25 cellular contexts compared by ENCODE assay signal in genomic region chr3:31184257-31185003, GRCh38.
DNase-seq lines count a peak whose midpoint lies in the region; ATAC-seq and TF ChIP-seq lines count a peak whose summit lies in the region.
"Had no signal": no experiment of that assay in that cellular context is flagged by ENCODE, and none has a peak within 500 bp of the region (broad histone marks: within the 10 kb centered on the region; RNA-seq: fewer than 3 reads in every experiment).

No MANE protein-coding gene starts in this region.

- H3K36me3 ChIP-seq in right atrium auricular region (no peaks in the 10 kb centered on the region), osteoblast (ENCODE audit: insufficient read depth, low read length) (no peaks in the 10 kb centered on the region), smooth muscle cell (ENCODE audit: low read depth) (no peaks in the 10 kb centered on the region)
- H3K36me3 ChIP-seq: SJCRH30 had no signal

- no peaks in the 10 kb centered on the region for H4K20me1 ChIP-seq in osteoblast (ENCODE audit: insufficient read depth, low read length)
- H4K20me1 ChIP-seq in smooth muscle cell (ENCODE audit: low read depth) = no peaks in the 10 kb centered on the region

- in situ Hi-C loops in astrocyte of the spinal cord (cut with HindIII; ENCODE audit: low sequenced_read_pairs) = no loop called here

- H3K4me1 ChIP-seq in right atrium auricular region (no peaks in the 10 kb centered on the region), osteoblast (ENCODE audit: insufficient read depth, low read length) (no peaks in the 10 kb centered on the region), smooth muscle cell (ENCODE audit: low read depth) (no peaks in the 10 kb centered on the region)
- H3K4me1 ChIP-seq: SJCRH30 had no signal

- H3K4me3 ChIP-seq in right atrium auricular region (no peak overlapping the region), astrocyte of the spinal cord (ENCODE audit: low read depth, low read length) (no peak overlapping the region), osteoblast (ENCODE audit: insufficient read depth, low read length) (no peak overlapping the region), smooth muscle cell (no peak overlapping the region)
- H3K4me3 ChIP-seq: GM23248, PC-9, SJCRH30 had no signal

- DNase-seq in right atrium auricular region (ENCODE audit: low spot score) = no peak
- no peak for DNase-seq in left ventricle myocardium superior
- peak; percentile 62 for DNase-seq in astrocyte of the spinal cord (ENCODE audit: low read depth, low spot score)
- peak; percentile 52 for DNase-seq in osteoblast (ENCODE audit: insufficient read length, low spot score, missing footprints)
- DNase-seq in smooth muscle cell (lab: John Stamatoyannopoulos, UW; ENCODE audit: unreplicated experiment) = no peak
- no peak for DNase-seq in NCI-H526 (lab: John Stamatoyannopoulos, UW)
- no peak for DNase-seq in NCI-H2227 (lab: John Stamatoyannopoulos, UW; ENCODE audit: unreplicated experiment)
- DNase-seq in HUDEP-2 (lab: John Stamatoyannopoulos, UW; ENCODE audit: unreplicated experiment in 76 of 76) = no peak
- DNase-seq: 8988T; ACHN; Calu3; DMS79 treated with DMSO at 0.1 percent for 48 hours; H7; NCI-H1048; NCI-H1694; NCI-H2029 treated with DMSO at 0.1 percent for 48 hours; NCI-H345; NCI-H510A treated with DMSO at 0.1 percent for 48 hours; NK-92 treated with Interleukin-12 subunit alpha and Interleukin-12 subunit beta, amount 100 ng/mL, for 24 hours; PC-9; SJCRH30 had no signal

- H3K27me3 ChIP-seq in right atrium auricular region (no peaks in the 10 kb centered on the region), osteoblast (ENCODE audit: insufficient read depth, low read length) (no peaks in the 10 kb centered on the region), smooth muscle cell (ENCODE audit: low read depth) (no peaks in the 10 kb centered on the region)
- H3K27me3 ChIP-seq: SJCRH30 had no signal

- no peak for ATAC-seq in left ventricle myocardium superior
- ATAC-seq: Right ventricle myocardium inferior, SK-N-SH treated with all-trans-retinoic acid at 6 μM for 48 hours had no signal

- no peak overlapping the region for H3K9ac ChIP-seq in smooth muscle cell (ENCODE audit: low read depth)
- H3K9ac ChIP-seq: GM23248, KMS-11 had no signal

- intact Hi-C loops in left ventricle myocardium superior (cut with micrococcal nuclease) = no loop called here

- no peaks in the 10 kb centered on the region for H3K79me2 ChIP-seq in osteoblast (ENCODE audit: insufficient read depth, low read length)
- no peaks in the 10 kb centered on the region for H3K79me2 ChIP-seq in smooth muscle cell (ENCODE audit: low read depth)

- no peaks in the 10 kb centered on the region for H3F3A ChIP-seq in smooth muscle cell (ENCODE audit: low read depth)

- H2AFZ ChIP-seq in osteoblast (ENCODE audit: low read length) (peak overlapping the region; percentile 25), smooth muscle cell (ENCODE audit: low read depth) (no peak overlapping the region)
- H2AFZ ChIP-seq: GM23248, PC-9 had no signal

- H3K9me3 ChIP-seq in right atrium auricular region (no peaks in the 10 kb centered on the region), osteoblast (ENCODE audit: low read depth, low read length) (no peaks in the 10 kb centered on the region), smooth muscle cell (replicated peaks; ENCODE audit: low read depth) (no peaks in the 10 kb centered on the region)
- H3K9me3 ChIP-seq: SJCRH30 had no signal

- H3K4me2 ChIP-seq in osteoblast (ENCODE audit: insufficient read depth, low read length) = peak overlapping the region; percentile 26
- no peak overlapping the region for H3K4me2 ChIP-seq in smooth muscle cell
- H3K4me2 ChIP-seq: KMS-11, PC-9 had no signal

- WGBS in smooth muscle cell (ENCODE audit: low lambda C conversion rate) = 61% methylated on average over 3 of the region's 3 CpGs

- TF ChIP-seq CTCF in right atrium auricular region (IDR thresholded peaks at IDR 0.05) (no peak), astrocyte of the spinal cord (IDR thresholded peaks at IDR 0.05; ENCODE audit: low read depth, low read length) (no peak), osteoblast (IDR thresholded peaks at IDR 0.05; ENCODE audit: extremely low read depth, low read depth, low read length) (no peak), smooth muscle cell (IDR thresholded peaks at IDR 0.05; ENCODE audit: borderline replicate concordance, insufficient read depth, poor library complexity, severe bottlenecking) (no peak)

- peak overlapping the region; percentile 7 to 56 for H3K27ac ChIP-seq in right atrium auricular region
- no peak overlapping the region for H3K27ac ChIP-seq in osteoblast (ENCODE audit: low read depth, low read length)
- H3K27ac ChIP-seq in smooth muscle cell (ENCODE audit: low read depth) = no peak overlapping the region
- H3K27ac ChIP-seq: GM23248, KMS-11, PC-9, SJCRH30 had no signal

Comparison
In these comparisons a context has a peak if more than half of its experiments do, and no peak if none do; other contexts are left out.
1. DNase-seq: peak in astrocyte of the spinal cord (single experiment) and osteoblast (single experiment); none in right atrium auricular region (single experiment), left ventricle myocardium superior (single experiment), smooth muscle cell (single experiment), NCI-H526 (0 of 2), NCI-H2227 (single experiment) and HUDEP-2 (0 of 76).
2. H3K27ac ChIP-seq: peak in right atrium auricular region (2 of 2); none in osteoblast (single experiment) and smooth muscle cell (single experiment).